Comparison of ENCODE assay signal across 8 cellular contexts in the genomic region with DNA sequence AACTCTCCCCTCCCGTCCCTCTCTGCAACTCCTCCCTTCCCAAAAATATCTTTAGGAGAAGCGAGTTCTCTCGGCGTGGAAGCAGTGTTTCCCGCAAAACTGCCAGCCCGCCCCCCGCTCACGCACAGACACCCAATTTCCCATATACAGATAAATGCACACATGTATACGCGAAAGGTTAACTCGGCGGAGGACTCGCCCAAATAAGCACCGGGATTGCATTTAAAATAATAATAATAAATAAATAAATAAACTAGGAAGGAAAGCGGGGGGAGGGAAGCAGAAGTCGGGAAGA.
A peak's percentile ranks its signal among the peaks of the same experiment; 100 is the strongest.
DNase-seq lines count a peak whose midpoint lies in the region; ATAC-seq, FAIRE-seq and TF ChIP-seq lines count a peak whose summit lies in the region.

No MANE protein-coding gene starts in this region.

- H3K27ac Mint-ChIP-seq in CD4-positive, alpha-beta T cell, result peak overlapping the region; percentile 70
- no peak overlapping the region for H3K27ac Mint-ChIP-seq in endothelial cell (ENCODE audit: unreplicated experiment)
- H3K27ac Mint-ChIP-seq in neural progenitor cell, result peak overlapping the region; percentile 50

- H3K27me3 ChIP-seq in CD4-positive, alpha-beta T cell (ENCODE audit: control insufficient read depth, insufficient read depth, low read length), result no peaks in the 10 kb centered on the region
- H3K27me3 ChIP-seq in OCI-LY3 (ENCODE audit: low read depth, low read length), result no peaks in the 10 kb centered on the region
- H3K27me3 ChIP-seq in neural progenitor cell, result peaks cover 54% of the 10 kb centered on the region

- H3K4me1 Mint-ChIP-seq in CD4-positive, alpha-beta T cell (ENCODE audit: low read depth), result peaks cover 56% of the 10 kb centered on the region
- H3K4me1 Mint-ChIP-seq in endothelial cell (ENCODE audit: unreplicated experiment) (peaks cover 15% of the 10 kb centered on the region), neural progenitor cell (peaks cover 33% of the 10 kb centered on the region)

- H3K9ac ChIP-seq in OCI-LY3 (ENCODE audit: low read length) (peak overlapping the region; percentile 42), neural progenitor cell (no peak overlapping the region)

- FAIRE-seq in GM12892 (lab: Jason Lieb, UNC), result no peak

- no peak for TF ChIP-seq POLR2A in GM12892 (IDR thresholded peaks at IDR 0.05; ENCODE audit: low read depth, low read length)

- H2AFZ ChIP-seq in OCI-LY3 (ENCODE audit: low read depth, low read length) (no peak overlapping the region), neural progenitor cell (replicated peaks) (peak overlapping the region; percentile 54)

- H3K27ac ChIP-seq in CD4-positive, alpha-beta T cell (ENCODE audit: low read depth, low read length), result no peak overlapping the region
- H3K27ac ChIP-seq in OCI-LY3 (ENCODE audit: low read length), result no peak overlapping the region; the same call in 1 of the 2 replicates
- no peak overlapping the region for H3K27ac ChIP-seq in neural progenitor cell

- DNase-seq in CD4-positive, alpha-beta T cell, result no peak
- DNase-seq in endothelial cell (ENCODE audit: low spot score), result no peak
- no peak for DNase-seq in neural progenitor cell (ENCODE audit: low spot score)
- DNase-seq in GM12892 (ENCODE audit: insufficient read length), result no peak
- DNase-seq in activated CD4-positive, alpha-beta T cell treated with anti-CD3 and anti-CD28 coated beads for 4 hours, result no peak

- peaks cover 18% of the 10 kb centered on the region for H3K79me2 ChIP-seq in OCI-LY3 (ENCODE audit: low read length)
- no peaks in the 10 kb centered on the region for H3K79me2 ChIP-seq in neural progenitor cell (ENCODE audit: low read depth)

- H4K20me1 ChIP-seq in OCI-LY3 (ENCODE audit: insufficient read depth, low read length) (no peaks in the 10 kb centered on the region), neural progenitor cell (ENCODE audit: low read depth) (no peaks in the 10 kb centered on the region)

- H3K27me3 Mint-ChIP-seq in CD4-positive, alpha-beta T cell, result no peaks in the 10 kb centered on the region
- H3K27me3 Mint-ChIP-seq in endothelial cell (ENCODE audit: unreplicated experiment) (peaks cover 14% of the 10 kb centered on the region), neural progenitor cell (ENCODE audit: insufficient read depth, low read depth) (peaks cover 7% of the 10 kb centered on the region)

- peak overlapping the region; percentile 90 for H3K4me3 Mint-ChIP-seq in CD4-positive, alpha-beta T cell
- H3K4me3 Mint-ChIP-seq in endothelial cell (ENCODE audit: unreplicated experiment), result peak overlapping the region; percentile 93
- peak overlapping the region; percentile 92 for H3K4me3 Mint-ChIP-seq in neural progenitor cell

- H3K4me2 ChIP-seq in OCI-LY3 (ENCODE audit: low read length) (peak overlapping the region; percentile 74), neural progenitor cell (peak overlapping the region; percentile 90)

- POLR2A ChIA-PET in CD4-positive, alpha-beta T cell (lab: Charles Lee), result interaction anchor here (0.6 to 1.5 kb wide), 6 partner anchors 8 to 629 kb away, joined by 3 to 11 read pairs (median 6); partner anchors contain the start of gene PSMD14

- CTCF ChIA-PET in CD4-positive, alpha-beta T cell (lab: Charles Lee), result no interaction called here

- H3K36me3 Mint-ChIP-seq in CD4-positive, alpha-beta T cell (ENCODE audit: low read depth), result peaks cover 4% of the 10 kb centered on the region
- H3K36me3 Mint-ChIP-seq in endothelial cell (ENCODE audit: low read depth, unreplicated experiment), result no peaks in the 10 kb centered on the region
- H3K36me3 Mint-ChIP-seq in neural progenitor cell, result no peaks in the 10 kb centered on the region

- intact Hi-C loops in CD4-positive, alpha-beta T cell (cut with DNase I, micrococcal nuclease), result no loop called here

- H3K4me3 ChIP-seq in OCI-LY3 (ENCODE audit: low read length), result peak overlapping the region; percentile 62
- H3K4me3 ChIP-seq in neural progenitor cell, result peak overlapping the region; percentile 56

- H3K36me3 ChIP-seq in OCI-LY3 (replicated peaks; ENCODE audit: low read depth, low read length) (peaks cover 24% of the 10 kb centered on the region), neural progenitor cell (no peaks in the 10 kb centered on the region)

- H3K9me3 ChIP-seq in CD4-positive, alpha-beta T cell (ENCODE audit: control insufficient read depth, low read length), result no peaks in the 10 kb centered on the region
- no peaks in the 10 kb centered on the region for H3K9me3 ChIP-seq in OCI-LY3 (ENCODE audit: insufficient read depth, low read length)
- no peaks in the 10 kb centered on the region for H3K9me3 ChIP-seq in neural progenitor cell (ENCODE audit: low read depth)

- no peak for TF ChIP-seq CTCF in CD4-positive, alpha-beta T cell (IDR thresholded peaks at IDR 0.05)
- TF ChIP-seq CTCF in OCI-LY3 (IDR thresholded peaks at IDR 0.05; ENCODE audit: low read depth, low read length), result no peak
- TF ChIP-seq CTCF in endothelial cell (IDR thresholded peaks at IDR 0.05; ENCODE audit: unreplicated experiment), result no peak
- no peak for TF ChIP-seq CTCF in neural progenitor cell (IDR thresholded peaks at IDR 0.05)

- H3K4me1 ChIP-seq in OCI-LY3 (ENCODE audit: low read length), result peaks cover 88% of the 10 kb centered on the region
- peaks cover 40% of the 10 kb centered on the region for H3K4me1 ChIP-seq in neural progenitor cell

- no peaks in the 10 kb centered on the region for H3K9me3 Mint-ChIP-seq in CD4-positive, alpha-beta T cell
- H3K9me3 Mint-ChIP-seq in endothelial cell (ENCODE audit: unreplicated experiment) (no peaks in the 10 kb centered on the region), neural progenitor cell (no peaks in the 10 kb centered on the region)

- ATAC-seq in CD4-positive, alpha-beta T cell (ENCODE audit: poor library complexity), result no peak
- ATAC-seq in HG02970 (IDR thresholded peaks at IDR 0.05; ENCODE audit: low FRiP score, unreplicated experiment) (no peak), HG03280 (IDR thresholded peaks at IDR 0.05; ENCODE audit: unreplicated experiment) (no peak)

- peaks cover 51% of the 10 kb centered on the region for H3F3A ChIP-seq in neural progenitor cell (ENCODE audit: low read depth)
